Comparison of ENCODE assay signal across 8 cellular contexts in the genomic region with DNA sequence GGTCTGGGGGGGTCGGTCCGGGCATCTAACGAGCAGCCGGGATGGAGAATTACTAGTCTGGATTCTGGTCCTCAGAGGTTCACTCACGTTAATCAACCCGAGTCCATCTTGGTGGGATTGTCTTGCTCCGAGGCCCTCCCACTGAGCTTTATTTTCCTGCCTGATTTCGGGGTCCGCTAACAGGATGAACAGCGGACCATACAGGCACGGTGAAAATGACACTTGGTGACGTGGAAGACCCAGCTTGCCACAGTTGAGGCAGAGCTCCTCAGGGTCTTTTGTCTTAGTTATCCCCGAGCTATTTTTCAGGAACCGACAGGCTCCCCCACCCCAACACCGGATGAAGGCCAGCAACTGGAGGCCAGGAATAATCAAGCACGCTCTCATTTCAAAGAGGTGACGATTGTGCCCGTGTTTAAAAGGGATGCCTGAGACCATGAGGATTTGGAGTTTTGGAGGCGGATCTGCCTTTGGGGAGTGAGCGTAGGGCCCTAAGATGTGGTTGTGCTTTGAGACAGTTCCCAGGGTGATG. TPM values are rescaled to one million over a fixed set of nuclear protein-coding genes. Genes with fewer than 3 reads are reported as not detected.
DNase-seq lines count a peak whose midpoint lies in the region; TF ChIP-seq lines count a peak whose summit lies in the region.

No MANE protein-coding gene starts in this region.

- H3K4me1 Mint-ChIP-seq in activated T-cell treated with anti-CD3 and anti-CD28 coated beads, Interleukin-2, amount 50 U/mL, for 24 hours (ENCODE audit: low read depth) = peaks cover 11% of the 10 kb centered on the region
- no peaks in the 10 kb centered on the region for H3K4me1 Mint-ChIP-seq in neural progenitor cell

- peak overlapping the region; percentile 30; the same call in 1 of the 2 replicates for H3K9ac ChIP-seq in SK-N-SH
- H3K9ac ChIP-seq in neural progenitor cell = no peak overlapping the region

- POLR2A ChIA-PET in SK-N-SH (lab: Yijun Ruan, JAX) = interaction anchor here (1.4 kb wide), 1 partner anchor 267 kb away, joined by 3 read pairs; the partner anchor contains the start of gene GATAD1

- peak overlapping the region; percentile 11 for H3K27ac Mint-ChIP-seq in activated T-cell treated with anti-CD3 and anti-CD28 coated beads, Interleukin-2, amount 50 U/mL, for 24 hours
- no peak overlapping the region for H3K27ac Mint-ChIP-seq in neural progenitor cell

- H3K4me1 ChIP-seq in SK-N-SH (ENCODE audit: control insufficient read depth in 1 of 2, insufficient read depth in 2 of 2, low read depth in 1 of 2, low read length in 1 of 2) (peaks cover 0 to 4% of the 10 kb centered on the region in 2 experiments; a peak in 1 of 4 replicates), neural progenitor cell (no peaks in the 10 kb centered on the region)

- TF ChIP-seq CTCF in SK-N-SH (IDR thresholded peaks at IDR 0.05) (no peak), fibroblast of villous mesenchyme (IDR thresholded peaks at IDR 0.05; ENCODE audit: insufficient read depth, low read depth, low read length) (no peak), neural progenitor cell (IDR thresholded peaks at IDR 0.05) (no peak)

- 80% methylated on average over 20 of the region's 20 CpGs for WGBS in SK-N-SH (ENCODE audit: low lambda C conversion rate)

- no peaks in the 10 kb centered on the region for H3K9me3 Mint-ChIP-seq in activated T-cell treated with anti-CD3 and anti-CD28 coated beads, Interleukin-2, amount 50 U/mL, for 24 hours
- peaks cover 8% of the 10 kb centered on the region for H3K9me3 Mint-ChIP-seq in neural progenitor cell

- H3K36me3 ChIP-seq in SK-N-SH (replicated peaks in 1 of 2; ENCODE audit: control insufficient read depth in 1 of 2, insufficient read depth in 2 of 2, low read length in 1 of 2) = no peaks in the 10 kb centered on the region
- no peaks in the 10 kb centered on the region for H3K36me3 ChIP-seq in neural progenitor cell

- H3K4me3 ChIP-seq in SK-N-SH (ENCODE audit: low read depth in 2 of 2, low read length in 1 of 2) (peak overlapping the region; percentile 37 to 56; a peak in 3 of 4 replicates), fibroblast of villous mesenchyme (ENCODE audit: low read depth, low read length) (peak overlapping the region; percentile 58), neural progenitor cell (peak overlapping the region; percentile 50)

- H3K79me2 ChIP-seq in SK-N-SH (ENCODE audit: insufficient read depth) (no peaks in the 10 kb centered on the region), neural progenitor cell (ENCODE audit: low read depth) (no peaks in the 10 kb centered on the region)

- H4K20me1 ChIP-seq in SK-N-SH (ENCODE audit: insufficient read depth) (no peaks in the 10 kb centered on the region), neural progenitor cell (ENCODE audit: low read depth) (no peaks in the 10 kb centered on the region)

- H3F3A ChIP-seq in SK-N-SH (replicated peaks; ENCODE audit: insufficient read depth) (peaks cover 21% of the 10 kb centered on the region), neural progenitor cell (ENCODE audit: low read depth) (peaks cover 11% of the 10 kb centered on the region)

- H2AFZ ChIP-seq in SK-N-SH (ENCODE audit: low read depth) (peak overlapping the region; percentile 80), neural progenitor cell (replicated peaks) (peak overlapping the region; percentile 99)

- CTCF ChIA-PET in SK-N-SH (lab: Yijun Ruan, JAX) = interaction anchor here (0.5 to 2.5 kb wide), 45 partner anchors 9 to 540 kb away, joined by 3 to 15 read pairs (median 4); partner anchors contain the start of genes ANKIB1, CYP51A1, GATAD1 and KRIT1

- H3K9me3 ChIP-seq in SK-N-SH (peaks cover 7% of the 10 kb centered on the region; the same call in 1 of the 2 replicates), neural progenitor cell (ENCODE audit: low read depth) (peaks cover 7% of the 10 kb centered on the region)

- TF ChIP-seq RAD21 in SK-N-SH (IDR thresholded peaks at IDR 0.05; ENCODE audit: low read length) = no peak

- H3K27me3 ChIP-seq in SK-N-SH (ENCODE audit: insufficient read depth) = no peaks in the 10 kb centered on the region
- peaks cover 12% of the 10 kb centered on the region for H3K27me3 ChIP-seq in neural progenitor cell

- DNase-seq in activated T-cell treated with anti-CD3 and anti-CD28 coated beads, Interleukin-2, amount 50 U/mL, for 24 hours = no peak
- DNase-seq in activated T-cell treated with anti-CD3 and anti-CD28 coated beads, Interleukin-2, amount 50 U/mL, for 48 hours = no peak
- DNase-seq in SK-N-SH = no peak
- DNase-seq in fibroblast of villous mesenchyme (ENCODE audit: low read depth) = no peak
- peak; percentile 4 for DNase-seq in neural progenitor cell (ENCODE audit: low spot score)
- DNase-seq in SIG-M5 treated with dmso at 0.1 percent for 504 hours (lab: John Stamatoyannopoulos, UW; ENCODE audit: unreplicated experiment) = no peak
- no peak for DNase-seq in GDM1 (lab: John Stamatoyannopoulos, UW)
- DNase-seq in T1000 (lab: John Stamatoyannopoulos, UW) = no peak

- TF ChIP-seq EP300 in SK-N-SH (IDR thresholded peaks at IDR 0.05; ENCODE audit: borderline replicate concordance in 1 of 2, low read depth in 1 of 2, low read length in 1 of 2) = no peak

- H3K27me3 Mint-ChIP-seq in activated T-cell treated with anti-CD3 and anti-CD28 coated beads, Interleukin-2, amount 50 U/mL, for 24 hours = peaks cover 5% of the 10 kb centered on the region
- H3K27me3 Mint-ChIP-seq in neural progenitor cell (ENCODE audit: insufficient read depth, low read depth) = no peaks in the 10 kb centered on the region

- peak overlapping the region; percentile 74 for H3K4me3 Mint-ChIP-seq in activated T-cell treated with anti-CD3 and anti-CD28 coated beads, Interleukin-2, amount 50 U/mL, for 24 hours
- H3K4me3 Mint-ChIP-seq in neural progenitor cell = peak overlapping the region; percentile 73

- no peaks in the 10 kb centered on the region for H3K9me2 ChIP-seq in SK-N-SH

- 0 out of 2 replicates have a peak overlapping the region, but pooled peaks have one; percentile 41 for H3K4me2 ChIP-seq in SK-N-SH
- peak overlapping the region; percentile 79 for H3K4me2 ChIP-seq in neural progenitor cell

- H3K27ac ChIP-seq in SK-N-SH (ENCODE audit: low read depth in 2 of 2, low read length in 1 of 2) (no peak overlapping the region), neural progenitor cell (no peak overlapping the region)

- H3K36me3 Mint-ChIP-seq in activated T-cell treated with anti-CD3 and anti-CD28 coated beads, Interleukin-2, amount 50 U/mL, for 24 hours (ENCODE audit: low read depth) = no peaks in the 10 kb centered on the region
- peaks cover 2% of the 10 kb centered on the region for H3K36me3 Mint-ChIP-seq in neural progenitor cell

TF ChIP-seq in SK-N-SH, 30 proteins besides CTCF, POLR2A, EP300 and RAD21 (continues in another document):
- TF ChIP-seq MXI1 (IDR thresholded peaks at IDR 0.05; ENCODE audit: low read depth, low read length) (no peak), FOSL2 (IDR thresholded peaks at IDR 0.05; ENCODE audit: borderline replicate concordance, low read depth) (no peak), RXRA (IDR thresholded peaks at IDR 0.05; ENCODE audit: borderline replicate concordance, low read depth) (no peak), ZBTB33 (IDR thresholded peaks at IDR 0.05; ENCODE audit: borderline replicate concordance, low read depth) (no peak), TEAD4 (IDR thresholded peaks at IDR 0.05; ENCODE audit: borderline replicate concordance, insufficient read depth) (no peak), POLR2AphosphoS5 (IDR thresholded peaks at IDR 0.05; ENCODE audit: low read depth, low read length) (no peak), PBX3 (IDR thresholded peaks at IDR 0.05) (no peak), ELF1 (IDR thresholded peaks at IDR 0.05) (no peak), TCF12 (IDR thresholded peaks at IDR 0.05) (no peak), NFIC (IDR thresholded peaks at IDR 0.05; ENCODE audit: borderline replicate concordance) (no peak), RFX5 (IDR thresholded peaks at IDR 0.05; ENCODE audit: low read length) (no peak)

RNA-seq across cellular contexts. Expression of gene LRRD1, which starts 0.5 kb away (rescaled TPM):
- polyA plus RNA-seq in SK-N-SH (2012; rRNA removed) = 0.03 TPM in 1 of 2 replicates, not detected in the other
- 0.01 and 0.03 TPM in 2 replicates for polyA plus RNA-seq in SK-N-SH (2012; cell fraction: cytosol; rRNA removed)
- 0.14 and 0.23 TPM in 2 replicates for polyA plus RNA-seq in SK-N-SH (2012; cell fraction: nucleus; rRNA removed)
- under 0.01 TPM in 1 of 2 replicates, not detected in the other for total RNA-seq in fibroblast of villous mesenchyme
- total RNA-seq in neural progenitor cell (ENCODE audit: low replicate concordance) = not detected in 2 replicates

RNA-seq across cellular contexts. Expression of gene CYP51A1, which starts 45.2 kb away (rescaled TPM):
- polyA plus RNA-seq in SK-N-SH (2012; rRNA removed) = 4.3 and 4.7 TPM in 2 replicates
- 8.8 and 12.1 TPM in 2 replicates for polyA plus RNA-seq in SK-N-SH (2012; cell fraction: cytosol; rRNA removed)
- polyA plus RNA-seq in SK-N-SH (2012; cell fraction: nucleus; rRNA removed) = 3.2 and 3.6 TPM in 2 replicates
- total RNA-seq in fibroblast of villous mesenchyme (324 and 431 TPM in 2 replicates), neural progenitor cell (ENCODE audit: low replicate concordance) (93.2 and 130 TPM in 2 replicates)
